Comparison of ENCODE assay signal across 1 cellular context in the genomic region with DNA sequence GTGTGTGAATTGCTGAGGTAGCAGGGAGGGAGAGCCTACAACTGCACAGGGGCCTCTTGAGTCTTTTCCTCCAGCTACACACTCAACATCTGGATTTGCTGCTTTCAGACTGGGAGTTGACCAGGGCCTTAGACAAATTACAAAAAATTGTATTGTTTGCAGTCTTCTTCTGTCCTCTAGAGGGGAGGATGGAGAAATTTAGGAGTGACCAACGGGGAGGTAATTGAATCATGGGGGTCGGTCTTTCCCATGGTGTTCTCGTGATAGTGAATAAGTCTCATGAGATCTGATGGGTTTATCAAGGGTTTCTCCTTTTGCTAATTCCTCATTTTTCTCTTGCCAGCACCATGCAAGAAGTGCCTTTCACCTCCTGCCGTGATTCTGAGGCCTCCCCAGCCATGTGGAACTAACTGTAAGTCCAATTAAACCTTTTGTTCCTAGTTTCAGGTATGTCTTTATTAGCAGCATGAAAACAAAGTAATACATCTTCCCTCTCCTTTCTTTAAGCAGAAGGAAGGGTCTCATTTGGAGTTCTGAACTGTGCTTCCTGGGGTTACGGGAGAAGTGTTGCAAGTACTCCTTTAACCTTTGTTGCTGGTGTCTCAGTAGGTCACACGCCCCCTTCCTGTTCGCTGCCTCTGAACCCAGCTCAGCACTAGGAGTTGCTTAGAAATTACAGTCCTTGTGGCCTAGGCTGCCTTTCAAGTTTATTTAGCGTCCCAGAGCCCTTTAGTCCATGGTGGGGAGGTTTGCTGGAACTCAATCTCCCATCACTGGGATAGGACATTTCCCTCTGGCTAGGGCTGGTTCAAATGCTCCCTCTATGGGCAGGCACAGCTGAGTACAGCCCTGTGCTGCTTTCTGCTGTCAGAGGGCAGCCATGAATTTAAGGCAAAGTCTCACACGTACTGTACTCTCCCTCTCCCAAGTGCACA.
TF ChIP-seq lines count a peak whose summit lies in the region.

No MANE protein-coding gene starts in this region.

TF ChIP-seq in GM12878, 131 proteins besides CTCF, POLR2A, EP300 and RAD21:
- TF ChIP-seq YY1 (IDR thresholded peaks at IDR 0.05; ENCODE audit: low read depth, low read length) (peak; percentile 64; the same call in 1 of the 2 replicates), SMC3 (IDR thresholded peaks at IDR 0.05; ENCODE audit: borderline replicate concordance, low read length) (peak; percentile 51), RAD51 (IDR thresholded peaks at IDR 0.05) (0 out of 2 replicates have a peak, but pooled peaks have one; percentile 48)
- TF ChIP-seq, protein P1, sequence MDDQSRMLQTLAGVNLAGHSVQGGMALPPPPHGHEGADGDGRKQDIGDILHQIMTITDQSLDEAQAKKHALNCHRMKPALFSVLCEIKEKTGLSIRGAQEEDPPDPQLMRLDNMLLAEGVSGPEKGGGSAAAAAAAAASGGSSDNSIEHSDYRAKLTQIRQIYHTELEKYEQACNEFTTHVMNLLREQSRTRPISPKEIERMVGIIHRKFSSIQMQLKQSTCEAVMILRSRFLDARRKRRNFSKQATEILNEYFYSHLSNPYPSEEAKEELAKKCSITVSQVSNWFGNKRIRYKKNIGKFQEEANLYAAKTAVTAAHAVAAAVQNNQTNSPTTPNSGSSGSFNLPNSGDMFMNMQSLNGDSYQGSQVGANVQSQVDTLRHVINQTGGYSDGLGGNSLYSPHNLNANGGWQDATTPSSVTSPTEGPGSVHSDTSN (IDR thresholded peaks at IDR 0.05; ENCODE audit: insufficient replicate concordance, low read depth, low read length) = no peak
